ENCODE assay signal across 9 cellular contexts in genomic region chr16:66905633-66906539, GRCh38. TPM values are rescaled to one million over a fixed set of nuclear protein-coding genes. Genes with fewer than 3 reads are reported as not detected.
A peak's percentile ranks its signal among the peaks of the same experiment; 100 is the strongest.
DNase-seq lines count a peak whose midpoint lies in the region; ATAC-seq, FAIRE-seq and TF ChIP-seq lines count a peak whose summit lies in the region.
"Had no signal": no experiment of that assay in that cellular context is flagged by ENCODE, and none has a peak within 500 bp of the region (broad histone marks: within the 10 kb centered on the region; RNA-seq: fewer than 3 reads in every experiment).

No MANE protein-coding gene starts in this region.

- FAIRE-seq in K562 (lab: Jason Lieb, UNC) = peak; percentile 98
- FAIRE-seq: astrocyte had no signal

- in situ Hi-C loops in K562 (cut with MboI) (no loop called here), G401 (cut with HindIII; ENCODE audit: low sequenced_read_pairs) (no loop called here)

- intact Hi-C loops in K562 (cut with micrococcal nuclease) = no loop called here

- no peak for TF ChIP-seq POLR2A in K562 (conservative IDR thresholded peaks at IDR 0.05)

- peak overlapping the region in 1 of 2 experiments; percentile 80; a peak in 2 of 4 replicates for H3K9ac ChIP-seq in K562 (ENCODE audit: insufficient read depth in 1 of 2, low read depth in 2 of 2, low read length in 2 of 2)

- ATAC-seq in K562 = peak; percentile 92
- ATAC-seq in HG02610 (IDR thresholded peaks at IDR 0.05; ENCODE audit: unreplicated experiment) = no peak

- CTCF ChIA-PET in K562 (lab: Yijun Ruan, JAX; ENCODE audit: low intra/inter-chr PET ratio) = no interaction called here

- no peak overlapping the region for H3K4me3 ChIP-seq in K562
- H3K4me3 ChIP-seq in muscle layer of duodenum (ENCODE audit: low read depth in 1 of 2, low read length in 2 of 2) = peak overlapping the region in 1 of 2 donors; percentile 16

- H4K20me1 ChIP-seq in K562 (replicated peaks; ENCODE audit: control insufficient read depth, insufficient read depth, low read length) = no peaks in the 10 kb centered on the region

- POLR2A ChIA-PET in K562 (lab: Yijun Ruan, JAX) = interaction anchor here (0.5 to 1.4 kb wide), 6 partner anchors 11 to 246 kb away, joined by 3 to 9 read pairs (median 3); partner anchors contain the start of gene CDH16

- no peaks in the 10 kb centered on the region for H3K9me3 ChIP-seq in K562 (replicated peaks; ENCODE audit: control insufficient read depth, insufficient read depth, low read depth, low read length)
- no peaks in the 10 kb centered on the region for H3K9me3 ChIP-seq in muscle layer of duodenum (ENCODE audit: control insufficient read depth in 1 of 2, low read length in 2 of 2)

- H3K27ac ChIP-seq in K562 (ENCODE audit: extremely low read depth, low read depth, low read length) (no peak overlapping the region), muscle layer of duodenum (ENCODE audit: low read length) (peak overlapping the region; percentile 39)

- H3K4me1 ChIP-seq in K562 (replicated peaks in 1 of 2; ENCODE audit: control insufficient read depth in 2 of 2, insufficient read depth in 2 of 2, low read length in 2 of 2) = peaks cover 22 to 50% of the 10 kb centered on the region in 2 experiments
- peaks cover 12 to 41% of the 10 kb centered on the region in 2 donors for H3K4me1 ChIP-seq in muscle layer of duodenum (ENCODE audit: control insufficient read depth in 1 of 2, insufficient read depth in 2 of 2, low read length in 2 of 2)

- no TSS peak for BruUV-seq in K562 (replicated peaks; lab: Mats Ljungman, UMichigan)

- H2AFZ ChIP-seq in K562 (ENCODE audit: low read depth, low read length) = peak overlapping the region; percentile 72

- TF ChIP-seq EP300 in K562 (IDR thresholded peaks at IDR 0.05; ENCODE audit: low read length) = no peak

- TF ChIP-seq CTCF in K562 (IDR thresholded peaks at IDR 0.05 in 2 of 3, conservative IDR thresholded peaks at IDR 0.05 in 1 of 3; ENCODE audit: insufficient read depth in 2 of 3, low read depth in 1 of 3, low read length in 3 of 3) = no peak

- WGBS in K562 (ENCODE audit: insufficient coverage, low coverage, missing lambda C conversion rate) = 38% methylated on average over 11 of the region's 11 CpGs

- no peaks in the 10 kb centered on the region for H3K36me3 ChIP-seq in K562 (ENCODE audit: control insufficient read depth, insufficient read depth, low read length)
- H3K36me3 ChIP-seq in muscle layer of duodenum (ENCODE audit: control insufficient read depth in 1 of 2, insufficient read depth in 2 of 2, low read length in 2 of 2) = no peaks in the 10 kb centered on the region

- no peaks in the 10 kb centered on the region for H3K9me1 ChIP-seq in K562 (ENCODE audit: control insufficient read depth, insufficient read depth, low read length)

- no peaks in the 10 kb centered on the region for H3K79me2 ChIP-seq in K562 (ENCODE audit: control insufficient read depth, insufficient read depth, low read length)

- TF ChIP-seq RAD21 in K562 (CRISPR knock-in tag; conservative IDR thresholded peaks at IDR 0.05 in 1 of 2, IDR thresholded peaks at IDR 0.05 in 1 of 2) = no peak

- peak; percentile 80 for DNase-seq in D341Med (ENCODE audit: low spot score)
- peak; percentile 4 for DNase-seq in NCI-H1048 (lab: John Stamatoyannopoulos, UW)
- peak; percentile 90 to 96 (median 94) for DNase-seq in K562 (ENCODE audit: extremely low read depth in 1 of 4, low spot score in 3 of 4)
- no peak for DNase-seq in AG08395 (ENCODE audit: low spot score)
- no peak for DNase-seq in G401 (ENCODE audit: low spot score)
- no peak for DNase-seq in hypothalamus (lab: John Stamatoyannopoulos, UW)

- no peaks in the 10 kb centered on the region for H3K27me3 ChIP-seq in K562 (ENCODE audit: control insufficient read depth in 2 of 2, insufficient read depth in 2 of 2, low read length in 2 of 2)
- no peaks in the 10 kb centered on the region for H3K27me3 ChIP-seq in muscle layer of duodenum (ENCODE audit: low read depth, low read length)

- peak overlapping the region; percentile 30 for H3K4me2 ChIP-seq in K562 (ENCODE audit: insufficient read depth, low read length)

RNA-seq across cellular contexts. Expression of gene CDH16, which starts 12.8 kb away (rescaled TPM):
- total RNA-seq in K562 (2011; cell fraction: chromatin; rRNA removed; ENCODE audit: low replicate concordance) = not detected in 2 replicates
- total RNA-seq in K562 (2011; cell fraction: nucleolus; rRNA removed) = not detected in 2 replicates
- total RNA-seq in K562 (2011; cell fraction: nucleoplasm; rRNA removed) = not detected in 2 replicates
- total RNA-seq in K562 (2014; rRNA removed) (not detected in 2 replicates), K562 (2014; rRNA removed; fragmentation: Illumina TruSeq; extraction: Trizol) (not detected in 2 replicates), K562 (2015; rRNA removed; fragmentation: Illumina TruSeq; extraction: Trizol) (not detected in 2 replicates), K562 (2021) (not detected in 2 replicates)
- polyA plus RNA-seq in K562 (2011; rRNA removed) (not detected in 2 replicates), K562 (2014; fragmentation: Illumina TruSeq; extraction: Trizol) (not detected in 2 replicates), K562 (2014; fragmentation: Nextera tagmentation; extraction: Ambion mirVana) (not detected), K562 (2014; rRNA removed) (not detected in 2 replicates)
- not detected in 2 replicates for polyA plus RNA-seq in K562 (2011; cell fraction: cytosol; rRNA removed)
- not detected in 2 replicates for polyA plus RNA-seq in K562 (2011; cell fraction: nucleus; rRNA removed)
- not detected in 2 replicates for polyA plus RNA-seq in K562 (2012)
- polyA minus RNA-seq in K562 (2011; rRNA and poly(A)+ RNA removed) = not detected in 2 replicates
- polyA minus RNA-seq in K562 (2011; cell fraction: cytosol; rRNA and poly(A)+ RNA removed) = not detected in 2 replicates
- not detected in 2 replicates for polyA minus RNA-seq in K562 (2011; cell fraction: nucleus; rRNA and poly(A)+ RNA removed)
- total RNA-seq in G401 (2014; rRNA removed; shearing (Covaris generic)) = 0.25 TPM in 1 of 2 replicates, not detected in the other
- total RNA-seq: astrocyte had no signal

RNA-seq across cellular contexts. Expression of gene RRAD, which starts 19.4 kb away (rescaled TPM):
- not detected in 2 replicates for total RNA-seq in K562 (2011; cell fraction: chromatin; rRNA removed; ENCODE audit: low replicate concordance)
- total RNA-seq in K562 (2011; cell fraction: nucleolus; rRNA removed) = 0.79 and 1.2 TPM in 2 replicates
- 0.44 TPM in 1 of 2 replicates, not detected in the other for total RNA-seq in K562 (2011; cell fraction: nucleoplasm; rRNA removed)
- total RNA-seq in K562 (2014; rRNA removed) = 0.09 and 0.12 TPM in 2 replicates
- total RNA-seq in K562 (2014; rRNA removed; fragmentation: Illumina TruSeq; extraction: Trizol) = not detected in 2 replicates
- not detected in 2 replicates for total RNA-seq in K562 (2015; rRNA removed; fragmentation: Illumina TruSeq; extraction: Trizol)
- total RNA-seq in K562 (2021) = 0.13 and 0.16 TPM in 2 replicates
- 0.05 and 0.20 TPM in 2 replicates for polyA plus RNA-seq in K562 (2011; rRNA removed)
- polyA plus RNA-seq in K562 (2011; cell fraction: cytosol; rRNA removed) = 0.28 and 0.65 TPM in 2 replicates
- 0.20 and 0.71 TPM in 2 replicates for polyA plus RNA-seq in K562 (2011; cell fraction: nucleus; rRNA removed)
- 0.12 and 1.1 TPM in 2 replicates for polyA plus RNA-seq in K562 (2012)
- not detected in 2 replicates for polyA plus RNA-seq in K562 (2014; fragmentation: Illumina TruSeq; extraction: Trizol)
- polyA plus RNA-seq in K562 (2014; fragmentation: Nextera tagmentation; extraction: Ambion mirVana) = not detected
- polyA plus RNA-seq in K562 (2014; rRNA removed) = 0.12 TPM in 1 of 2 replicates, not detected in the other
- polyA minus RNA-seq in K562 (2011; rRNA and poly(A)+ RNA removed) = 0.14 TPM in 1 of 2 replicates, not detected in the other
- polyA minus RNA-seq in K562 (2011; cell fraction: cytosol; rRNA and poly(A)+ RNA removed) = 0.95 TPM in 1 of 2 replicates, not detected in the other
- 0.22 TPM in 1 of 2 replicates, not detected in the other for polyA minus RNA-seq in K562 (2011; cell fraction: nucleus; rRNA and poly(A)+ RNA removed)
- total RNA-seq in G401 (2014; rRNA removed; shearing (Covaris generic)) = 0.25 TPM in 1 of 2 replicates, not detected in the other

RNA-seq across cellular contexts. Expression of gene PDP2, which starts 25.6 kb away (rescaled TPM):
- 44.7 and 44.9 TPM in 2 replicates for total RNA-seq in K562 (2011; cell fraction: chromatin; rRNA removed; ENCODE audit: low replicate concordance)
- 21.3 and 22.0 TPM in 2 replicates for total RNA-seq in K562 (2011; cell fraction: nucleolus; rRNA removed)
- total RNA-seq in K562 (2011; cell fraction: nucleoplasm; rRNA removed) = 27.4 and 39.0 TPM in 2 replicates
- total RNA-seq in K562 (2014; rRNA removed) (5.5 and 6.7 TPM in 2 replicates), K562 (2014; rRNA removed; fragmentation: Illumina TruSeq; extraction: Trizol) (7.2 and 8.3 TPM in 2 replicates), K562 (2015; rRNA removed; fragmentation: Illumina TruSeq; extraction: Trizol) (5.8 and 6.7 TPM in 2 replicates), K562 (2021) (17.7 and 18.5 TPM in 2 replicates)
- polyA plus RNA-seq in K562 (2011; rRNA removed) (24.3 and 28.6 TPM in 2 replicates), K562 (2014; fragmentation: Illumina TruSeq; extraction: Trizol) (11.4 and 15.8 TPM in 2 replicates), K562 (2014; fragmentation: Nextera tagmentation; extraction: Ambion mirVana) (1 to 10 TPM; 2.5 to 4.2 TPM), K562 (2014; rRNA removed) (8.3 and 8.7 TPM in 2 replicates)
- 13.0 and 18.7 TPM in 2 replicates for polyA plus RNA-seq in K562 (2011; cell fraction: cytosol; rRNA removed)
- polyA plus RNA-seq in K562 (2011; cell fraction: nucleus; rRNA removed) = 14.8 and 18.4 TPM in 2 replicates
- polyA plus RNA-seq in K562 (2012) = 5.3 and 7.2 TPM in 2 replicates
- 41.5 and 46.7 TPM in 2 replicates for polyA minus RNA-seq in K562 (2011; rRNA and poly(A)+ RNA removed)
- polyA minus RNA-seq in K562 (2011; cell fraction: cytosol; rRNA and poly(A)+ RNA removed) = 15.2 and 19.5 TPM in 2 replicates
- 10.0 and 16.6 TPM in 2 replicates for polyA minus RNA-seq in K562 (2011; cell fraction: nucleus; rRNA and poly(A)+ RNA removed)
- total RNA-seq in G401 (2014; rRNA removed; shearing (Covaris generic)) = 7.1 and 13.8 TPM in 2 replicates

RNA-seq across cellular contexts. Expression of gene CIAO2B, which starts 28.3 kb away (rescaled TPM):
- total RNA-seq in K562 (2011; cell fraction: chromatin; rRNA removed; ENCODE audit: low replicate concordance) = 10.4 and 40.1 TPM in 2 replicates
- total RNA-seq in K562 (2011; cell fraction: nucleolus; rRNA removed) = 65.7 and 75.7 TPM in 2 replicates
- total RNA-seq in K562 (2011; cell fraction: nucleoplasm; rRNA removed) = 39.2 and 45.6 TPM in 2 replicates
- total RNA-seq in K562 (2014; rRNA removed) (147 and 189 TPM in 2 replicates), K562 (2014; rRNA removed; fragmentation: Illumina TruSeq; extraction: Trizol) (57.6 and 86.8 TPM in 2 replicates), K562 (2015; rRNA removed; fragmentation: Illumina TruSeq; extraction: Trizol) (104 and 111 TPM in 2 replicates), K562 (2021) (99.4 and 104 TPM in 2 replicates)
- polyA plus RNA-seq in K562 (2011; rRNA removed) (146 and 161 TPM in 2 replicates), K562 (2014; fragmentation: Illumina TruSeq; extraction: Trizol) (113 and 154 TPM in 2 replicates), K562 (2014; fragmentation: Nextera tagmentation; extraction: Ambion mirVana) (100 to 1,000 TPM; 104 to 122 TPM), K562 (2014; rRNA removed) (182 and 250 TPM in 2 replicates)
- polyA plus RNA-seq in K562 (2011; cell fraction: cytosol; rRNA removed) = 295 and 471 TPM in 2 replicates
- polyA plus RNA-seq in K562 (2011; cell fraction: nucleus; rRNA removed) = 117 and 133 TPM in 2 replicates
- polyA plus RNA-seq in K562 (2012) = 198 and 206 TPM in 2 replicates
- polyA minus RNA-seq in K562 (2011; rRNA and poly(A)+ RNA removed) = 67.2 and 95.6 TPM in 2 replicates
- 68.9 and 80.4 TPM in 2 replicates for polyA minus RNA-seq in K562 (2011; cell fraction: cytosol; rRNA and poly(A)+ RNA removed)
- polyA minus RNA-seq in K562 (2011; cell fraction: nucleus; rRNA and poly(A)+ RNA removed) = 16.6 and 19.4 TPM in 2 replicates
- 140 and 172 TPM in 2 replicates for total RNA-seq in G401 (2014; rRNA removed; shearing (Covaris generic))

RNA-seq across cellular contexts. Expression of gene CES2, which starts 29.4 kb away (rescaled TPM):
- 47.2 and 114 TPM in 2 replicates for total RNA-seq in K562 (2011; cell fraction: chromatin; rRNA removed; ENCODE audit: low replicate concordance)
- 82.2 and 90.6 TPM in 2 replicates for total RNA-seq in K562 (2011; cell fraction: nucleolus; rRNA removed)
- 50.4 and 59.2 TPM in 2 replicates for total RNA-seq in K562 (2011; cell fraction: nucleoplasm; rRNA removed)
- total RNA-seq in K562 (2014; rRNA removed) = 35.0 and 38.1 TPM in 2 replicates
- 15.2 and 16.8 TPM in 2 replicates for total RNA-seq in K562 (2014; rRNA removed; fragmentation: Illumina TruSeq; extraction: Trizol)
- total RNA-seq in K562 (2015; rRNA removed; fragmentation: Illumina TruSeq; extraction: Trizol) = 23.6 and 24.4 TPM in 2 replicates
- total RNA-seq in K562 (2021) = 33.5 and 37.9 TPM in 2 replicates
- polyA plus RNA-seq in K562 (2011; rRNA removed) = 14.0 and 14.1 TPM in 2 replicates
- polyA plus RNA-seq in K562 (2011; cell fraction: cytosol; rRNA removed) = 14.0 and 32.8 TPM in 2 replicates
- 17.8 and 25.2 TPM in 2 replicates for polyA plus RNA-seq in K562 (2011; cell fraction: nucleus; rRNA removed)
- polyA plus RNA-seq in K562 (2012) = 22.3 and 36.1 TPM in 2 replicates
- 24.9 and 28.4 TPM in 2 replicates for polyA plus RNA-seq in K562 (2014; fragmentation: Illumina TruSeq; extraction: Trizol)
- polyA plus RNA-seq in K562 (2014; fragmentation: Nextera tagmentation; extraction: Ambion mirVana) = 1 to 10 TPM; 2.2 to 2.4 TPM
- 27.7 and 28.3 TPM in 2 replicates for polyA plus RNA-seq in K562 (2014; rRNA removed)
- 11.9 and 18.9 TPM in 2 replicates for polyA minus RNA-seq in K562 (2011; rRNA and poly(A)+ RNA removed)
- 22.0 and 22.2 TPM in 2 replicates for polyA minus RNA-seq in K562 (2011; cell fraction: cytosol; rRNA and poly(A)+ RNA removed)
- 44.2 and 45.3 TPM in 2 replicates for polyA minus RNA-seq in K562 (2011; cell fraction: nucleus; rRNA and poly(A)+ RNA removed)
- 41.2 and 45.0 TPM in 2 replicates for total RNA-seq in G401 (2014; rRNA removed; shearing (Covaris generic))

Comparison
In these comparisons a context has a peak if more than half of its experiments do, and no peak if none do; other contexts are left out.
1. DNase-seq: peak in D341Med (single experiment), NCI-H1048 (single experiment) and K562 (4 of 4); none in AG08395 (single experiment), G401 (single experiment) and hypothalamus (0 of 51).